In genomic region chr22:19942071-19942885, GRCh38 we compare ENCODE assay signal across 8 cellular contexts. TPM values are rescaled to one million over a fixed set of nuclear protein-coding genes. Genes with fewer than 3 reads are reported as not detected.
DNase-seq lines count a peak whose midpoint lies in the region; ATAC-seq and TF ChIP-seq lines count a peak whose summit lies in the region.

No MANE protein-coding gene starts in this region.

- no peaks in the 10 kb centered on the region for H3K9me3 Mint-ChIP-seq in activated CD8-positive, alpha-beta T cell treated with anti-CD3 and anti-CD28 coated beads for 36 hours
- H3K9me3 Mint-ChIP-seq in nephron progenitor cell: peaks cover 12% of the 10 kb centered on the region

- H4K20me1 ChIP-seq in IMR-90 (ENCODE audit: insufficient read depth, low read length): 0 out of 2 replicates have a peak, but pooled peaks cover under 1% of the 10 kb centered on the region

- peaks cover 31 to 67% of the 10 kb centered on the region in 2 experiments for H3K79me1 ChIP-seq in IMR-90 (ENCODE audit: low read depth in 1 of 2, low read length in 2 of 2)

- no peaks in the 10 kb centered on the region for H3K9me3 ChIP-seq in IMR-90 (ENCODE audit: control insufficient read depth, insufficient read depth, low read length)

- H3K27me3 ChIP-seq in IMR-90 (ENCODE audit: control insufficient read depth, insufficient read depth, low read length): no peaks in the 10 kb centered on the region

- H2BK15ac ChIP-seq in IMR-90 (ENCODE audit: low read depth, low read length): peak overlapping the region; percentile 98; the same call in 2 of the 3 replicates

- peak overlapping the region; percentile 100 for H2AK9ac ChIP-seq in IMR-90 (replicated peaks; ENCODE audit: low read depth, low read length, poor library complexity)

- peak overlapping the region; percentile 97 for H3K4me3 Mint-ChIP-seq in activated CD8-positive, alpha-beta T cell treated with anti-CD3 and anti-CD28 coated beads for 36 hours
- H3K4me3 Mint-ChIP-seq in nephron progenitor cell: peak overlapping the region; percentile 93

- H3K36me3 Mint-ChIP-seq in activated CD8-positive, alpha-beta T cell treated with anti-CD3 and anti-CD28 coated beads for 36 hours (ENCODE audit: low read depth): peaks cover 29% of the 10 kb centered on the region
- peaks cover 13% of the 10 kb centered on the region for H3K36me3 Mint-ChIP-seq in nephron progenitor cell (ENCODE audit: low read depth)

- intact Hi-C loops in IMR-90 (cut with micrococcal nuclease): loop anchor here (5.0 kb wide), 1 partner anchor 50 kb away; no protein-coding TSS in a partner anchor
- intact Hi-C loops in activated CD8-positive, alpha-beta T cell treated with anti-CD3 and anti-CD28 coated beads for 36 hours (cut with micrococcal nuclease): no loop called here

- BruUV-seq in IMR-90 (replicated peaks; lab: Mats Ljungman, UMichigan): no TSS peak

- CTCF ChIA-PET in IMR-90 (lab: Yijun Ruan, JAX): interaction anchor here (0.9 kb wide), 1 partner anchor 212 kb away, joined by 4 read pairs; no protein-coding TSS in a partner anchor
- CTCF ChIA-PET in activated CD8-positive, alpha-beta T cell treated with anti-CD3 and anti-CD28 coated beads for 36 hours (lab: Charles Lee): interaction anchor here (1.0 to 2.7 kb wide), 4 partner anchors 11 to 212 kb away, joined by 3 to 13 read pairs (median 8); no protein-coding TSS in a partner anchor

- TF ChIP-seq CTCF in IMR-90 (conservative IDR thresholded peaks at IDR 0.05; ENCODE audit: low read depth, low read length): no peak
- no peak for TF ChIP-seq CTCF in activated CD8-positive, alpha-beta T cell treated with anti-CD3 and anti-CD28 coated beads for 36 hours (IDR thresholded peaks at IDR 0.05)
- no peak for TF ChIP-seq CTCF in fibroblast of pulmonary artery (IDR thresholded peaks at IDR 0.05; ENCODE audit: low read length, missing control alignments)
- TF ChIP-seq CTCF in nephron progenitor cell (IDR thresholded peaks at IDR 0.05): no peak

- DNase-seq in ELF-1 (ENCODE audit: low read depth, low spot score) (peak; percentile 47), IMR-90 (peak; percentile 69), fibroblast of pulmonary artery (ENCODE audit: low read depth) (peak; percentile 78), nephron progenitor cell (no peak)
- DNase-seq in activated CD8-positive, alpha-beta T cell treated with anti-CD3 and anti-CD28 coated beads for 36 hours: no peak
- DNase-seq in effector CD8-positive, alpha-beta T cell (lab: John Stamatoyannopoulos, UW): no peak

- H3K18ac ChIP-seq in IMR-90 (ENCODE audit: low read depth, low read length): peak overlapping the region; percentile 98

- dilution Hi-C loops in IMR-90 (cut with HindIII; ENCODE audit: low sequenced_read_pairs, unreplicated experiment): no loop called here

- H3K4me1 Mint-ChIP-seq in activated CD8-positive, alpha-beta T cell treated with anti-CD3 and anti-CD28 coated beads for 36 hours (ENCODE audit: low read depth): peaks cover 38% of the 10 kb centered on the region
- peaks cover 40% of the 10 kb centered on the region for H3K4me1 Mint-ChIP-seq in nephron progenitor cell

- H4K91ac ChIP-seq in IMR-90 (ENCODE audit: insufficient read depth, low read depth, low read length): peak overlapping the region; percentile 97

- peaks cover 11% of the 10 kb centered on the region for H3K9me1 ChIP-seq in IMR-90 (ENCODE audit: insufficient read depth, low read length)

- H3K4me2 ChIP-seq in IMR-90 (ENCODE audit: low read depth, low read length): peak overlapping the region; percentile 93

- H3K4me3 ChIP-seq in IMR-90 (ENCODE audit: insufficient read depth, low read depth, low read length) (peak overlapping the region; percentile 91), fibroblast of pulmonary artery (replicated peaks; ENCODE audit: low read depth, low read length) (peak overlapping the region; percentile 83)

- H4K5ac ChIP-seq in IMR-90 (ENCODE audit: low read depth, low read length): peak overlapping the region; percentile 97

- peak overlapping the region; percentile 100 for H3K23ac ChIP-seq in IMR-90 (ENCODE audit: low read depth, low read length)

- peak overlapping the region; percentile 99 for H2AK5ac ChIP-seq in IMR-90 (ENCODE audit: low read depth, low read length)

- POLR2A ChIA-PET in IMR-90 (lab: Charles Lee; ENCODE audit: unreplicated experiment): no interaction called here
- POLR2A ChIA-PET in activated CD8-positive, alpha-beta T cell treated with anti-CD3 and anti-CD28 coated beads for 36 hours (lab: Charles Lee): interaction anchor here (1.0 to 2.3 kb wide), 7 partner anchors 10 to 174 kb away, joined by 3 to 8 read pairs (median 5); partner anchors contain the start of genes GNB1L, RTL10 and TRMT2A

- ATAC-seq in IMR-90 (ENCODE audit: low read depth) (peak; percentile 55), HG02884 (IDR thresholded peaks at IDR 0.05; ENCODE audit: unreplicated experiment) (no peak), GM21360 (IDR thresholded peaks at IDR 0.05; ENCODE audit: unreplicated experiment) (no peak)
- ATAC-seq in activated CD8-positive, alpha-beta T cell treated with anti-CD3 and anti-CD28 coated beads for 36 hours: peak; percentile 12

- H3K27me3 Mint-ChIP-seq in activated CD8-positive, alpha-beta T cell treated with anti-CD3 and anti-CD28 coated beads for 36 hours: no peaks in the 10 kb centered on the region
- H3K27me3 Mint-ChIP-seq in nephron progenitor cell (ENCODE audit: low read depth, poor library complexity): peaks cover 5% of the 10 kb centered on the region

- in situ Hi-C loops in IMR-90 (cut with MboI; ENCODE audit: low sequenced_read_pairs): no loop called here

- peaks cover 24% of the 10 kb centered on the region for H3K4me1 ChIP-seq in IMR-90 (ENCODE audit: control insufficient read depth, insufficient read depth, low read length)

- peak overlapping the region; percentile 100 for H3K4ac ChIP-seq in IMR-90 (ENCODE audit: low read depth, low read length)

- H3K9ac ChIP-seq in IMR-90 (ENCODE audit: low read depth, low read length): peak overlapping the region; percentile 100

- peak overlapping the region; percentile 99 for H3K56ac ChIP-seq in IMR-90 (ENCODE audit: extremely low read depth, insufficient read depth, low read length)

- WGBS in IMR-90 (ENCODE audit: extremely low coverage in 2 of 2, insufficient read length in 1 of 2), 2 experiments: 0% methylated on average over 2 of the region's 8 CpGs; no CpG with 5 or more reads in 1 of the 2 experiments

- peak overlapping the region; percentile 96 for H3K27ac Mint-ChIP-seq in activated CD8-positive, alpha-beta T cell treated with anti-CD3 and anti-CD28 coated beads for 36 hours
- peak overlapping the region; percentile 84 for H3K27ac Mint-ChIP-seq in nephron progenitor cell

- TF ChIP-seq RAD21 in IMR-90 (IDR thresholded peaks at IDR 0.05; ENCODE audit: low read length): no peak

- peak overlapping the region; percentile 100 for H3K14ac ChIP-seq in IMR-90 (replicated peaks; ENCODE audit: low read depth, low read length)

- peak overlapping the region; percentile 92 for H2BK120ac ChIP-seq in IMR-90 (ENCODE audit: low read depth, low read length)

- peak overlapping the region; percentile 97 for H2AFZ ChIP-seq in IMR-90 (replicated peaks; ENCODE audit: low read length, poor library complexity)

- H3K27ac ChIP-seq in IMR-90 (ENCODE audit: insufficient read depth, low read length): peak overlapping the region; percentile 99

- peak overlapping the region; percentile 96 to 98 for H4K8ac ChIP-seq in IMR-90 (ENCODE audit: low read depth in 2 of 2, low read length in 2 of 2)

- H3K36me3 ChIP-seq in IMR-90 (ENCODE audit: control insufficient read depth, insufficient read depth, low read length): no peaks in the 10 kb centered on the region

- no peak for TF ChIP-seq POLR2A in IMR-90 (IDR thresholded peaks at IDR 0.05; ENCODE audit: low read depth, low read length)

- peak overlapping the region; percentile 99 for H2BK5ac ChIP-seq in IMR-90 (ENCODE audit: low read depth, low read length, poor library complexity, severe bottlenecking)

- H2BK20ac ChIP-seq in IMR-90 (ENCODE audit: low read depth, low read length): peak overlapping the region; percentile 80

TF ChIP-seq in IMR-90, 13 proteins besides CTCF, POLR2A, EP300 and RAD21:
- no peak for TF ChIP-seq MAZ (IDR thresholded peaks at IDR 0.05; ENCODE audit: borderline replicate concordance, low read depth, low read length)
- no peak for TF ChIP-seq RCOR1 (IDR thresholded peaks at IDR 0.05; ENCODE audit: insufficient replicate concordance, low read length)
- TF ChIP-seq MXI1 (IDR thresholded peaks at IDR 0.05; ENCODE audit: borderline replicate concordance, low read depth, low read length): no peak
- TF ChIP-seq ELK1 (IDR thresholded peaks at IDR 0.05; ENCODE audit: borderline replicate concordance, low read depth, low read length): no peak
- no peak for TF ChIP-seq MAFK (IDR thresholded peaks at IDR 0.05; ENCODE audit: low read depth, low read length)
- no peak for TF ChIP-seq CHD1 (IDR thresholded peaks at IDR 0.05; ENCODE audit: low read depth, low read length)
- TF ChIP-seq RFX5 (IDR thresholded peaks at IDR 0.05; ENCODE audit: low read depth, low read length): peak; percentile 92

RNA-seq across cellular contexts. Expression of gene TXNRD2, which starts 0.7 kb away (rescaled TPM):
- total RNA-seq in IMR-90 (2012; rRNA removed): 14.7 and 15.6 TPM in 2 replicates
- polyA plus RNA-seq in IMR-90 (2012; rRNA removed): 25.7 and 28.4 TPM in 2 replicates
- polyA plus RNA-seq in IMR-90 (2012; cell fraction: cytosol; rRNA removed): 29.7 and 38.9 TPM in 2 replicates
- 47.3 and 92.8 TPM in 2 replicates for polyA plus RNA-seq in IMR-90 (2012; cell fraction: nucleus; rRNA removed; ENCODE audit: low replicate concordance)
- 10 to 100 TPM; 18.0 to 18.5 TPM for total RNA-seq in activated CD8-positive, alpha-beta T cell treated with anti-CD3 and anti-CD28 coated beads for 36 hours

RNA-seq across cellular contexts. Expression of gene COMT, which starts 0.7 kb away (rescaled TPM):
- 175 and 202 TPM in 2 replicates for total RNA-seq in IMR-90 (2012; rRNA removed)
- polyA plus RNA-seq in IMR-90 (2012; rRNA removed): 296 and 347 TPM in 2 replicates
- 473 and 691 TPM in 2 replicates for polyA plus RNA-seq in IMR-90 (2012; cell fraction: cytosol; rRNA removed)
- 159 and 329 TPM in 2 replicates for polyA plus RNA-seq in IMR-90 (2012; cell fraction: nucleus; rRNA removed; ENCODE audit: low replicate concordance)
- 10 to 100 TPM; 70.7 to 74.5 TPM for total RNA-seq in activated CD8-positive, alpha-beta T cell treated with anti-CD3 and anti-CD28 coated beads for 36 hours

Comparison
In these comparisons a context has a peak if more than half of its experiments do, and no peak if none do; other contexts are left out.
1. DNase-seq: peak in ELF-1 (single experiment), IMR-90 (single experiment) and fibroblast of pulmonary artery (single experiment); none in activated CD8-positive, alpha-beta T cell treated with anti-CD3 and anti-CD28 coated beads for 36 hours (single experiment), nephron progenitor cell (single experiment) and effector CD8-positive, alpha-beta T cell (single experiment).
2. ATAC-seq: peak in IMR-90 (single experiment) and activated CD8-positive, alpha-beta T cell treated with anti-CD3 and anti-CD28 coated beads for 36 hours (single experiment); none in HG02884 (single experiment) and GM21360 (single experiment).